ENCODE assay signal across 9 cellular contexts in the genomic region with DNA sequence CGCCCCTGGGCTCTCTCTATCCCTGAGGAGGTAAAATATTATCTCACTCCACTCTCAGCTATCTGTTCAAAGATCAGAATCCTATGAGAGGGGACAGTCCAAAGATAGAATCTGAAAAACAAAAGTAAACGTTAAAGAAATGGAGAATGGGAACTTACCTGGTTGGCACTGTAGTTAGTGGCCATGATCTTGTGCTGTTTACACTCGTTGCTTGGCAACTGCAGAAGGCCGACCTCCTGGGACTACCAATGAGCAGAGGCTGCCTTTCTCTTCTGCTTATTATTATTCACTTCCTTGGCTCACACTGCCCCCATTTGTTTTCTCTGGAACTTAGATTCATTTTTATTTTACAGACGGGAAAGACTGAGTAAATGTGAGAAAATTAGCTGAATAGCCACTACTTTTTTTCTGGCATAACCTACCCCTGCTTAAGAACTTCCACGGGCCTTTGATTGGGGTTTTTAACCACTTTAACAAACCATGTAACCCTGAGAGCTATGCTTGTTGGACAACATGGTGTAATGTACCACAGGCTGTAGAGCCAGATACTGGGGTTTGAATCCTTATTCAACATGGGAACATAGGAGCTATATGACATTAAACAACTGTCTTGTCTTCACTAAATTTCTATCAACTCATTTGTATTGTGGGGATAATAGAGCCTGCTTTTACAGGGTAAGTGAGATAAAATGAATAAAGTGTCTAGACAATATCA. TPM values are rescaled to one million over a fixed set of nuclear protein-coding genes. Genes with fewer than 3 reads are reported as not detected.
DNase-seq lines count a peak whose midpoint lies in the region; ATAC-seq and TF ChIP-seq lines count a peak whose summit lies in the region.
"Had no signal": no experiment of that assay in that cellular context is flagged by ENCODE, and none has a peak within 500 bp of the region (broad histone marks: within the 10 kb centered on the region; RNA-seq: fewer than 3 reads in every experiment).

A gene with protein sequence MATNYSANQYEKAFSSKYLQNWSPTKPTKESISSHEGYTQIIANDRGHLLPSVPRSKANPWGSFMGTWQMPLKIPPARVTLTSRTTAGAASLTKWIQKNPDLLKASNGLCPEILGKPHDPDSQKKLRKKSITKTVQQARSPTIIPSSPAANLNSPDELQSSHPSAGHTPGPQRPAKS (minus strand): TSS at position 193 of the 715 bp plus-strand sequence. CDS start 8 bp downstream, at position 185.

- no peak for TF ChIP-seq POLR2A in esophagus muscularis mucosa (IDR thresholded peaks at IDR 0.05; ENCODE audit: low read depth)

- intact Hi-C loops in activated CD4-positive, alpha-beta memory T cell treated with anti-CD3 and anti-CD28 coated beads for 36 hours (cut with micrococcal nuclease) = no loop called here
- intact Hi-C loops in esophagus muscularis mucosa (cut with DNase I) = loop anchor here (5.0 kb wide), 1 partner anchor 41 kb away; no protein-coding TSS in a partner anchor

- H3K27ac ChIP-seq in CD8-positive, alpha-beta memory T cell (ENCODE audit: low read depth, low read length) = peak within 1 kb of the TSS; percentile 21
- peak within 1 kb of the TSS; percentile 5 to 64 (median 50) for H3K27ac ChIP-seq in esophagus muscularis mucosa (replicated peaks in 1 of 4)

- TF ChIP-seq CTCF in esophagus muscularis mucosa (IDR thresholded peaks at IDR 0.05) = peak; percentile 19 to 33 (median 27)

- no peak for TF ChIP-seq EP300 in esophagus muscularis mucosa (IDR thresholded peaks at IDR 0.05)

- no peaks in the 10 kb centered on the region for H3K9me3 Mint-ChIP-seq in CD8-positive, alpha-beta memory T cell
- H3K9me3 Mint-ChIP-seq in activated CD4-positive, alpha-beta memory T cell treated with anti-CD3 and anti-CD28 coated beads for 36 hours = no peaks in the 10 kb centered on the region

- H3K4me1 ChIP-seq in CD8-positive, alpha-beta memory T cell (ENCODE audit: insufficient read depth, low read length) = peaks cover 4% of the 10 kb centered on the region
- peaks cover 5 to 9% (median 9%) of the 10 kb centered on the region in 4 donors for H3K4me1 ChIP-seq in esophagus muscularis mucosa

- no peaks in the 10 kb centered on the region for H3K27me3 Mint-ChIP-seq in CD8-positive, alpha-beta memory T cell
- H3K27me3 Mint-ChIP-seq in activated CD4-positive, alpha-beta memory T cell treated with anti-CD3 and anti-CD28 coated beads for 36 hours = no peaks in the 10 kb centered on the region

- peak; percentile 31 to 83 (median 60) for DNase-seq in CD8-positive, alpha-beta memory T cell
- DNase-seq in NCI-H2196 (lab: John Stamatoyannopoulos, UW; ENCODE audit: unreplicated experiment) = peak; percentile 72
- DNase-seq in activated CD4-positive, alpha-beta memory T cell treated with anti-CD3 and anti-CD28 coated beads for 36 hours = peak; percentile 66
- DNase-seq in esophagus muscularis mucosa (ENCODE audit: extremely low spot score) = no peak
- DNase-seq in myocyte (ENCODE audit: low read depth) = peak; percentile 49
- DNase-seq in DMS79 treated with DMSO at 0.1 percent for 48 hours (lab: John Stamatoyannopoulos, UW) = no peak

- H3K36me3 Mint-ChIP-seq in CD8-positive, alpha-beta memory T cell = peaks cover 10 to 33% (median 13%) of the 10 kb centered on the region in 3 donors
- H3K36me3 Mint-ChIP-seq in activated CD4-positive, alpha-beta memory T cell treated with anti-CD3 and anti-CD28 coated beads for 36 hours = peaks cover 19% of the 10 kb centered on the region

- H3K27me3 ChIP-seq in CD8-positive, alpha-beta memory T cell (ENCODE audit: insufficient read depth, low read length, poor library complexity, severe bottlenecking) = no peaks in the 10 kb centered on the region
- no peaks in the 10 kb centered on the region for H3K27me3 ChIP-seq in esophagus muscularis mucosa

- 24% methylated on average over 6 of the region's 6 CpGs for WGBS in esophagus muscularis mucosa

- peak; percentile 96 for ATAC-seq in GM19035 (IDR thresholded peaks at IDR 0.05; ENCODE audit: unreplicated experiment)
- ATAC-seq in HG03159 (IDR thresholded peaks at IDR 0.05; ENCODE audit: unreplicated experiment) = peak; percentile 97

- no peaks in the 10 kb centered on the region for H3K9me3 ChIP-seq in CD8-positive, alpha-beta memory T cell (ENCODE audit: low read length)
- H3K9me3 ChIP-seq in esophagus muscularis mucosa = no peaks in the 10 kb centered on the region

- H3K4me3 Mint-ChIP-seq in CD8-positive, alpha-beta memory T cell = no peak within 1 kb of the TSS
- H3K4me3 Mint-ChIP-seq in activated CD4-positive, alpha-beta memory T cell treated with anti-CD3 and anti-CD28 coated beads for 36 hours = no peak within 1 kb of the TSS

- CTCF ChIA-PET in CD8-positive, alpha-beta memory T cell (lab: Charles Lee) = interaction anchor here (0.9 to 2.6 kb wide), 5 partner anchors 14 to 155 kb away, joined by 3 to 13 read pairs (median 4); a partner anchor contains a TSS
- CTCF ChIA-PET in activated CD4-positive, alpha-beta memory T cell treated with anti-CD3 and anti-CD28 coated beads for 36 hours (lab: Charles Lee) = interaction anchor here (1.1 to 3.7 kb wide), 8 partner anchors 10 to 175 kb away, joined by 3 to 25 read pairs (median 3); a partner anchor contains a TSS

- H3K4me1 Mint-ChIP-seq in CD8-positive, alpha-beta memory T cell = peaks cover 6 to 8% (median 8%) of the 10 kb centered on the region in 3 donors
- peaks cover 22% of the 10 kb centered on the region for H3K4me1 Mint-ChIP-seq in activated CD4-positive, alpha-beta memory T cell treated with anti-CD3 and anti-CD28 coated beads for 36 hours (ENCODE audit: low read depth)

- peaks cover 18% of the 10 kb centered on the region for H3K36me3 ChIP-seq in CD8-positive, alpha-beta memory T cell (ENCODE audit: insufficient read depth, low read length)
- H3K36me3 ChIP-seq in esophagus muscularis mucosa = peaks cover 0 to 39% (median 30%) of the 10 kb centered on the region in 4 donors

- POLR2A ChIA-PET in CD8-positive, alpha-beta memory T cell (lab: Charles Lee) = no interaction called here
- POLR2A ChIA-PET in activated CD4-positive, alpha-beta memory T cell treated with anti-CD3 and anti-CD28 coated beads for 36 hours (lab: Charles Lee) = no interaction called here

- no peak within 1 kb of the TSS for H3K4me3 ChIP-seq in CD8-positive, alpha-beta memory T cell (ENCODE audit: low read length)
- no peak within 1 kb of the TSS for H3K4me3 ChIP-seq in esophagus muscularis mucosa

- H3K27ac Mint-ChIP-seq in CD8-positive, alpha-beta memory T cell = peak within 1 kb of the TSS; percentile 59 to 93 (median 82)
- peak within 1 kb of the TSS; percentile 49 for H3K27ac Mint-ChIP-seq in activated CD4-positive, alpha-beta memory T cell treated with anti-CD3 and anti-CD28 coated beads for 36 hours

RNA-seq across cellular contexts. Expression of the gene that starts here (rescaled TPM):
- not detected for total RNA-seq in CD8-positive, alpha-beta memory T cell
- not detected for polyA plus RNA-seq in CD8-positive, alpha-beta memory T cell
- under 1 TPM in 1 of 2 experiments, not detected in 1; 0.29 TPM for total RNA-seq in activated CD4-positive, alpha-beta memory T cell treated with anti-CD3 and anti-CD28 coated beads for 36 hours
- total RNA-seq in esophagus muscularis mucosa (not detected), myocyte (not detected in 2 replicates)
- not detected for polyA plus RNA-seq in myocyte (2012)
- total RNA-seq: urinary bladder had no signal
- polyA plus RNA-seq: urinary bladder had no signal

Comparison
In these comparisons a context has a peak if more than half of its experiments do, and no peak if none do; other contexts are left out.
1. Peak in DNase-seq and H3K27ac ChIP-seq in CD8-positive, alpha-beta memory T cell; RNA of the gene not detected or under 1 TPM.
2. Peak in DNase-seq in activated CD4-positive, alpha-beta memory T cell treated with anti-CD3 and anti-CD28 coated beads for 36 hours; RNA of the gene not detected or under 1 TPM.
3. Peak in DNase-seq in myocyte; RNA of the gene not detected or under 1 TPM.